1 cellular context compared by ENCODE assay signal in the genomic region with DNA sequence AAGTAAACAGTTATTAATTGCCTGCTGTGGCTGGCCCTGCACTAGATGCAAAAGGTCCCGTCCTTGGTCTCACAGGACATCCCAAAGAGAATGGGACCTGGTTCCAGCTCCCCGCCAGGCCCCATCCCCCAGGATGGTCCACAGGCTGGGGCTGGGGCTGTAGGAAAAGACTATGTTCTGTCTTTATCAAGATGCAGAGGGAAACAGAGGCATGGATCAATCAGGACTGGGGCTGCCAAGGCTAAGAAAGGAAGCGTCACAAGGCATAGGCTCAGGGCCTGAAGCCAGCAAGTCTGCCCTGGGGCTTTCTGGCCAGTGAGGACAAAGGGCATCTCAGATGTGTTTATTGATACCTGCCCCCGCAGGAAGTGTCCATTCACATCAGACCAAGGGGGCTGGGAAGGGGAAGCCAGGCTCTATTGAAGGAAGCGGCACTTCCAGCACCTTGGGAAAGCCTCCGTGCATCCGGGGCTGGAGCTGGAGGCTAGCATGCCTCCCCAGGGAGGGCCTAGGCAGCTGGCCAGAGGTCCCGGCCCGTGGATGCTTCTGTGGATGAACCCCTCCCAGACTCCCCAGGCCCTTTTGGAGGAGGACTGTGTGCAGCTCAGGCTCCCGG.
TF ChIP-seq lines count a peak whose summit lies in the region.

No MANE protein-coding gene starts in this region.

TF ChIP-seq in HepG2, 621 proteins besides CTCF, POLR2A, EP300 and RAD21 (continued from another document):
- 0 out of 2 replicates have a peak, but pooled peaks have one; percentile 50 for TF ChIP-seq POGK (CRISPR knock-in tag; conservative IDR thresholded peaks at IDR 0.05)
- TF ChIP-seq HNF4A (CRISPR knock-in tag; IDR thresholded peaks at IDR 0.05), result peak; percentile 19; the same call in 1 of the 2 replicates
- peak; percentile 16; the same call in 1 of the 2 replicates for TF ChIP-seq PATZ1 (CRISPR knock-in tag; IDR thresholded peaks at IDR 0.05)
- TF ChIP-seq, protein P1, sequence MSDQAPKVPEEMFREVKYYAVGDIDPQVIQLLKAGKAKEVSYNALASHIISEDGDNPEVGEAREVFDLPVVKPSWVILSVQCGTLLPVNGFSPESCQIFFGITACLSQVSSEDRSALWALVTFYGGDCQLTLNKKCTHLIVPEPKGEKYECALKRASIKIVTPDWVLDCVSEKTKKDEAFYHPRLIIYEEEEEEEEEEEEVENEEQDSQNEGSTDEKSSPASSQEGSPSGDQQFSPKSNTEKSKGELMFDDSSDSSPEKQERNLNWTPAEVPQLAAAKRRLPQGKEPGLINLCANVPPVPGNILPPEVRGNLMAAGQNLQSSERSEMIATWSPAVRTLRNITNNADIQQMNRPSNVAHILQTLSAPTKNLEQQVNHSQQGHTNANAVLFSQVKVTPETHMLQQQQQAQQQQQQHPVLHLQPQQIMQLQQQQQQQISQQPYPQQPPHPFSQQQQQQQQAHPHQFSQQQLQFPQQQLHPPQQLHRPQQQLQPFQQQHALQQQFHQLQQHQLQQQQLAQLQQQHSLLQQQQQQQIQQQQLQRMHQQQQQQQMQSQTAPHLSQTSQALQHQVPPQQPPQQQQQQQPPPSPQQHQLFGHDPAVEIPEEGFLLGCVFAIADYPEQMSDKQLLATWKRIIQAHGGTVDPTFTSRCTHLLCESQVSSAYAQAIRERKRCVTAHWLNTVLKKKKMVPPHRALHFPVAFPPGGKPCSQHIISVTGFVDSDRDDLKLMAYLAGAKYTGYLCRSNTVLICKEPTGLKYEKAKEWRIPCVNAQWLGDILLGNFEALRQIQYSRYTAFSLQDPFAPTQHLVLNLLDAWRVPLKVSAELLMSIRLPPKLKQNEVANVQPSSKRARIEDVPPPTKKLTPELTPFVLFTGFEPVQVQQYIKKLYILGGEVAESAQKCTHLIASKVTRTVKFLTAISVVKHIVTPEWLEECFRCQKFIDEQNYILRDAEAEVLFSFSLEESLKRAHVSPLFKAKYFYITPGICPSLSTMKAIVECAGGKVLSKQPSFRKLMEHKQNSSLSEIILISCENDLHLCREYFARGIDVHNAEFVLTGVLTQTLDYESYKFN (CRISPR knock-in tag; conservative IDR thresholded peaks at IDR 0.05), result peak; percentile 15; the same call in 1 of the 2 replicates
- TF ChIP-seq NR2C2 (CRISPR knock-in tag; IDR thresholded peaks at IDR 0.05; ENCODE audit: borderline replicate concordance), result peak; percentile 11; the same call in 1 of the 2 replicates
- peak; percentile 69; the same call in 1 of the 2 replicates for TF ChIP-seq ETV5 (CRISPR knock-in tag; IDR thresholded peaks at IDR 0.05; ENCODE audit: borderline replicate concordance)
- TF ChIP-seq PHF21A (CRISPR knock-in tag; IDR thresholded peaks at IDR 0.05), result peak; percentile 44; the same call in 1 of the 2 replicates
- no peak for TF ChIP-seq ZNF329 (CRISPR knock-in tag; IDR thresholded peaks at IDR 0.05; ENCODE audit: low read depth)
- 0 out of 2 replicates have a peak, but pooled peaks have one; percentile 5 for TF ChIP-seq ERF (CRISPR knock-in tag; IDR thresholded peaks at IDR 0.05)
- TF ChIP-seq STAT6 (CRISPR knock-in tag; IDR thresholded peaks at IDR 0.05; ENCODE audit: borderline replicate concordance), result 0 out of 2 replicates have a peak, but pooled peaks have one; percentile 2
- TF ChIP-seq HOXA3 (CRISPR knock-in tag; IDR thresholded peaks at IDR 0.05), result no peak
- no peak for TF ChIP-seq ZNF552 (CRISPR knock-in tag; IDR thresholded peaks at IDR 0.05; ENCODE audit: borderline replicate concordance)
- 0 out of 2 replicates have a peak, but pooled peaks have one; percentile 6 for TF ChIP-seq ZNF224 (CRISPR knock-in tag; IDR thresholded peaks at IDR 0.05)
- no peak for TF ChIP-seq SOX6 (IDR thresholded peaks at IDR 0.05)
- 0 out of 2 replicates have a peak, but pooled peaks have one; percentile 10 for TF ChIP-seq SOX6 (CRISPR knock-in tag; IDR thresholded peaks at IDR 0.05)
- TF ChIP-seq FOXP1 (IDR thresholded peaks at IDR 0.05), result no peak
- peak; percentile 15; the same call in 1 of the 2 replicates for TF ChIP-seq FOXP1 (CRISPR knock-in tag; IDR thresholded peaks at IDR 0.05)
